In genomic region chr22:38467438-38467903, GRCh38 we compare ENCODE assay signal across 8 cellular contexts. TPM values are rescaled to one million over a fixed set of nuclear protein-coding genes. Genes with fewer than 3 reads are reported as not detected.
DNase-seq lines count a peak whose midpoint lies in the region; ATAC-seq, FAIRE-seq and TF ChIP-seq lines count a peak whose summit lies in the region.
"Had no signal": no experiment of that assay in that cellular context is flagged by ENCODE, and none has a peak within 500 bp of the region (broad histone marks: within the 10 kb centered on the region; RNA-seq: fewer than 3 reads in every experiment).

No MANE protein-coding gene starts in this region.

- H3K36me3 ChIP-seq in GM12878 (ENCODE audit: control insufficient read depth in 2 of 2, insufficient read depth in 2 of 2, low read length in 1 of 2) = no peaks in the 10 kb centered on the region
- H3K36me3 ChIP-seq in kidney epithelial cell (ENCODE audit: control insufficient read depth, insufficient read depth, low read length) = no peaks in the 10 kb centered on the region

- no peaks in the 10 kb centered on the region for H4K20me1 ChIP-seq in GM12878 (ENCODE audit: control insufficient read depth, insufficient read depth)

- intact Hi-C loops in GM12878 (cut with micrococcal nuclease; ENCODE audit: unreplicated experiment) = no loop called here

- H3K4me2 ChIP-seq in GM12878 (ENCODE audit: control insufficient read depth, insufficient read depth) = peak overlapping the region; percentile 100

- ATAC-seq in HG03442 (IDR thresholded peaks at IDR 0.05; ENCODE audit: unreplicated experiment) (peak; percentile 13), GM12878 (no peak)
- ATAC-seq in stimulated activated naive CD8-positive, alpha-beta T cell treated with anti-CD3 and anti-CD28 coated beads, Interleukin-15, amount 100 ng/mL, for 72 hours = peak; percentile 19

- no TSS peak for BruUV-seq in GM12878 (replicated peaks; lab: Mats Ljungman, UMichigan)

- H3K9me3 Mint-ChIP-seq in stimulated activated naive CD8-positive, alpha-beta T cell treated with anti-CD3 and anti-CD28 coated beads, Interleukin-15, amount 100 ng/mL, for 72 hours = no peaks in the 10 kb centered on the region

- peaks cover 23% of the 10 kb centered on the region for H3K4me1 Mint-ChIP-seq in stimulated activated naive CD8-positive, alpha-beta T cell treated with anti-CD3 and anti-CD28 coated beads, Interleukin-15, amount 100 ng/mL, for 72 hours

- TF ChIP-seq POLR2A in GM12878 (IDR thresholded peaks at IDR 0.05; ENCODE audit: low read depth, low read length) = no peak

- H3K9me3 ChIP-seq in GM12878 (replicated peaks; ENCODE audit: control insufficient read depth, insufficient read depth, low read length) = no peaks in the 10 kb centered on the region

- in situ Hi-C loops in GM12878 (cut with MboI) = no loop called here

- peak overlapping the region; percentile 58 for H2AFZ ChIP-seq in GM12878 (ENCODE audit: control insufficient read depth, low read depth, low read length)

- peak overlapping the region; percentile 83 to 86 for H3K4me3 Mint-ChIP-seq in stimulated activated naive CD8-positive, alpha-beta T cell treated with anti-CD3 and anti-CD28 coated beads, Interleukin-15, amount 100 ng/mL, for 72 hours

- no peak for TF ChIP-seq CTCF in GM12878 (IDR thresholded peaks at IDR 0.05 in 2 of 3, conservative IDR thresholded peaks at IDR 0.05 in 1 of 3; ENCODE audit: control insufficient read depth in 2 of 3, extremely low read depth in 1 of 3, insufficient read depth in 1 of 3, low read depth in 3 of 3, low read length in 3 of 3)
- TF ChIP-seq CTCF in kidney epithelial cell (IDR thresholded peaks at IDR 0.05; ENCODE audit: insufficient read depth, low read length, poor library complexity, severe bottlenecking) = no peak

- RAD21 ChIA-PET in GM12878 (lab: Charles Lee; ENCODE audit: unreplicated experiment) = no interaction called here

- peaks cover 62% of the 10 kb centered on the region for H3K27me3 Mint-ChIP-seq in stimulated activated naive CD8-positive, alpha-beta T cell treated with anti-CD3 and anti-CD28 coated beads, Interleukin-15, amount 100 ng/mL, for 72 hours

- CTCF ChIA-PET in GM12878 (lab: Yijun Ruan, JAX) = interaction anchor here (0.7 kb wide), 1 partner anchor 134 kb away, joined by 3 read pairs; no protein-coding TSS in a partner anchor

- TF ChIP-seq RAD21 in GM12878 (IDR thresholded peaks at IDR 0.05; ENCODE audit: insufficient read depth, low read depth, low read length) = no peak

- H3K9ac ChIP-seq in GM12878 (ENCODE audit: control insufficient read depth, insufficient read depth, low read length) = no peak overlapping the region

- WGBS in GM12878 (ENCODE audit: insufficient coverage, insufficient replicate concordance, low lambda C conversion rate, missing lambda C conversion rate) = 39% methylated on average over 20 of the region's 20 CpGs

- no peak for TF ChIP-seq EP300 in GM12878 (IDR thresholded peaks at IDR 0.05; ENCODE audit: borderline replicate concordance in 1 of 2, control insufficient read depth in 1 of 2, low read depth in 2 of 2, low read length in 2 of 2)

- no peaks in the 10 kb centered on the region for H3K79me2 ChIP-seq in GM12878 (ENCODE audit: control insufficient read depth, insufficient read depth, low read length)

- DNase-seq in GM12878 (ENCODE audit: low read depth, low spot score) (no peak), kidney epithelial cell (ENCODE audit: low read depth) (no peak), NCI-H1092 (lab: John Stamatoyannopoulos, UW) (no peak)
- DNase-seq in stimulated activated naive CD8-positive, alpha-beta T cell treated with anti-CD3 and anti-CD28 coated beads, Interleukin-15, amount 100 ng/mL, for 72 hours = no peak
- DNase-seq in NK-92 treated with Interleukin-12 subunit alpha and Interleukin-12 subunit beta, amount 100 ng/mL, for 24 hours (lab: John Stamatoyannopoulos, UW) = no peak
- DNase-seq in activated CD4-positive, alpha-beta T cell treated with anti-CD3 and anti-CD28 coated beads for 1 hour = no peak

- POLR2A ChIA-PET in GM12878 (lab: Charles Lee) = interaction anchor here (0.5 to 1.0 kb wide), 2 partner anchors 54 to 684 kb away, joined by 3 read pairs; no protein-coding TSS in a partner anchor

- H3K4me1 ChIP-seq in GM12878 (ENCODE audit: control insufficient read depth, insufficient read depth, low read length) = no peaks in the 10 kb centered on the region

- H3K27ac ChIP-seq in GM12878 (ENCODE audit: control insufficient read depth, insufficient read depth) = no peak overlapping the region

- FAIRE-seq in GM12878 (lab: Jason Lieb, UNC) = no peak

- peak overlapping the region in 1 of 2 donors; percentile 95 for H3K27ac Mint-ChIP-seq in stimulated activated naive CD8-positive, alpha-beta T cell treated with anti-CD3 and anti-CD28 coated beads, Interleukin-15, amount 100 ng/mL, for 72 hours

- H3K27me3 ChIP-seq in GM12878 (replicated peaks in 1 of 2; ENCODE audit: control insufficient read depth in 2 of 2, insufficient read depth in 2 of 2, low read length in 1 of 2) (peaks cover 3 to 9% of the 10 kb centered on the region in 2 experiments), kidney epithelial cell (ENCODE audit: control insufficient read depth, insufficient read depth, low read length) (peaks cover 3% of the 10 kb centered on the region)

- H3K4me3 ChIP-seq in GM12878 (peak overlapping the region; percentile 43; the same call in 1 of the 2 replicates), kidney epithelial cell (ENCODE audit: low read depth, low read length) (peak overlapping the region; percentile 61)

- SMC1A ChIA-PET in GM12878 (lab: Charles Lee; ENCODE audit: uncharacterized antibody, unreplicated experiment) = no interaction called here

TF ChIP-seq in GM12878, 131 proteins besides CTCF, POLR2A, EP300 and RAD21 (continues in another document):
- TF ChIP-seq, protein P1, sequence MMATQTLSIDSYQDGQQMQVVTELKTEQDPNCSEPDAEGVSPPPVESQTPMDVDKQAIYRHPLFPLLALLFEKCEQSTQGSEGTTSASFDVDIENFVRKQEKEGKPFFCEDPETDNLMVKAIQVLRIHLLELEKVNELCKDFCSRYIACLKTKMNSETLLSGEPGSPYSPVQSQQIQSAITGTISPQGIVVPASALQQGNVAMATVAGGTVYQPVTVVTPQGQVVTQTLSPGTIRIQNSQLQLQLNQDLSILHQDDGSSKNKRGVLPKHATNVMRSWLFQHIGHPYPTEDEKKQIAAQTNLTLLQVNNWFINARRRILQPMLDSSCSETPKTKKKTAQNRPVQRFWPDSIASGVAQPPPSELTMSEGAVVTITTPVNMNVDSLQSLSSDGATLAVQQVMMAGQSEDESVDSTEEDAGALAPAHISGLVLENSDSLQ (IDR thresholded peaks at IDR 0.05) = no peak

RNA-seq across cellular contexts. Expression of gene KDELR3, which starts 0.4 kb away (rescaled TPM):
- 0.50 and 0.61 TPM in 2 replicates for total RNA-seq in GM12878 (2013; cell fraction: nucleolus; rRNA removed)
- total RNA-seq in GM12878 (2014; rRNA removed) (0.45 TPM in 1 of 2 replicates, not detected in the other), GM12878 (2014; rRNA removed; fragmentation: Illumina TruSeq; extraction: Trizol) (0.18 TPM in 1 of 2 replicates, not detected in the other), GM12878 (2021) (0.18 and 0.19 TPM in 2 replicates), kidney epithelial cell (17.0 and 18.5 TPM in 2 replicates)
- polyA plus RNA-seq in GM12878 (2011; ENCODE audit: low read depth) = 2.3 TPM
- polyA plus RNA-seq in GM12878 (2011; rRNA removed) (0.98 and 1.4 TPM in 2 replicates), GM12878 (2014; fragmentation: Illumina TruSeq; extraction: Trizol) (0.25 and 0.43 TPM in 2 replicates), GM12878 (2014; fragmentation: Nextera tagmentation; extraction: Ambion mirVana) (under 1 TPM; 0.24 TPM), GM12878 (2014; rRNA removed) (0.15 and 0.36 TPM in 2 replicates), GM12878 (2016; fragmentation: Nextera tagmentation; extraction: Ambion mirVana) (under 1 TPM; 0.32 to 0.36 TPM)
- 0.90 and 1.1 TPM in 2 replicates for polyA plus RNA-seq in GM12878 (2011; cell fraction: cytosol; rRNA removed)
- 0.24 and 0.34 TPM in 2 replicates for polyA plus RNA-seq in GM12878 (2011; cell fraction: nucleus; rRNA removed)
- 1.8 and 2.4 TPM in 2 replicates for polyA plus RNA-seq in GM12878 (2012)
- 0.62 and 1.1 TPM in 2 replicates for polyA minus RNA-seq in GM12878 (2011; rRNA and poly(A)+ RNA removed)
- polyA minus RNA-seq in GM12878 (2011; cell fraction: cytosol; rRNA and poly(A)+ RNA removed) = not detected in 2 replicates
- polyA minus RNA-seq in GM12878 (2011; cell fraction: nucleus; rRNA and poly(A)+ RNA removed) = not detected in 2 replicates
- polyA plus RNA-seq: neural cell had no signal

RNA-seq across cellular contexts. Expression of gene KCNJ4, which starts 12.5 kb away (rescaled TPM):
- total RNA-seq in GM12878 (2013; cell fraction: nucleolus; rRNA removed) = not detected in 2 replicates
- total RNA-seq in GM12878 (2014; rRNA removed) (not detected in 2 replicates), GM12878 (2014; rRNA removed; fragmentation: Illumina TruSeq; extraction: Trizol) (not detected in 2 replicates), GM12878 (2021) (not detected in 2 replicates), kidney epithelial cell (not detected in 2 replicates)
- polyA plus RNA-seq in GM12878 (2011; ENCODE audit: low read depth) = 0.12 TPM
- polyA plus RNA-seq in GM12878 (2011; rRNA removed) (not detected in 2 replicates), GM12878 (2014; fragmentation: Illumina TruSeq; extraction: Trizol) (not detected in 2 replicates), GM12878 (2014; fragmentation: Nextera tagmentation; extraction: Ambion mirVana) (not detected), GM12878 (2014; rRNA removed) (not detected in 2 replicates), GM12878 (2016; fragmentation: Nextera tagmentation; extraction: Ambion mirVana) (not detected)
- not detected in 2 replicates for polyA plus RNA-seq in GM12878 (2011; cell fraction: cytosol; rRNA removed)
- not detected in 2 replicates for polyA plus RNA-seq in GM12878 (2011; cell fraction: nucleus; rRNA removed)
- polyA plus RNA-seq in GM12878 (2012) = 0.07 and 0.13 TPM in 2 replicates
- not detected in 2 replicates for polyA minus RNA-seq in GM12878 (2011; rRNA and poly(A)+ RNA removed)
- polyA minus RNA-seq in GM12878 (2011; cell fraction: cytosol; rRNA and poly(A)+ RNA removed) = not detected in 2 replicates
- polyA minus RNA-seq in GM12878 (2011; cell fraction: nucleus; rRNA and poly(A)+ RNA removed) = not detected in 2 replicates

RNA-seq across cellular contexts. Expression of gene DDX17, which starts 38.6 kb away (rescaled TPM):
- 1,768 and 1,800 TPM in 2 replicates for total RNA-seq in GM12878 (2013; cell fraction: nucleolus; rRNA removed)
- 377 and 419 TPM in 2 replicates for total RNA-seq in GM12878 (2014; rRNA removed)
- 223 and 233 TPM in 2 replicates for total RNA-seq in GM12878 (2014; rRNA removed; fragmentation: Illumina TruSeq; extraction: Trizol)
- total RNA-seq in GM12878 (2021) = 340 and 342 TPM in 2 replicates
- polyA plus RNA-seq in GM12878 (2011; ENCODE audit: low read depth) = 163 TPM
- polyA plus RNA-seq in GM12878 (2011; rRNA removed) = 778 and 793 TPM in 2 replicates
- 427 and 428 TPM in 2 replicates for polyA plus RNA-seq in GM12878 (2011; cell fraction: cytosol; rRNA removed)
- 1,697 and 1,958 TPM in 2 replicates for polyA plus RNA-seq in GM12878 (2011; cell fraction: nucleus; rRNA removed)
- 206 and 224 TPM in 2 replicates for polyA plus RNA-seq in GM12878 (2012)
- 310 and 395 TPM in 2 replicates for polyA plus RNA-seq in GM12878 (2014; fragmentation: Illumina TruSeq; extraction: Trizol)
- 10 to 100 TPM; 47.1 to 91.4 TPM for polyA plus RNA-seq in GM12878 (2014; fragmentation: Nextera tagmentation; extraction: Ambion mirVana)
- 430 and 457 TPM in 2 replicates for polyA plus RNA-seq in GM12878 (2014; rRNA removed)
- 10 to 100 TPM; 25.2 to 30.9 TPM for polyA plus RNA-seq in GM12878 (2016; fragmentation: Nextera tagmentation; extraction: Ambion mirVana)
- 499 and 606 TPM in 2 replicates for polyA minus RNA-seq in GM12878 (2011; rRNA and poly(A)+ RNA removed)
- polyA minus RNA-seq in GM12878 (2011; cell fraction: cytosol; rRNA and poly(A)+ RNA removed) = 150 and 173 TPM in 2 replicates
- 520 and 693 TPM in 2 replicates for polyA minus RNA-seq in GM12878 (2011; cell fraction: nucleus; rRNA and poly(A)+ RNA removed)
- 333 and 445 TPM in 2 replicates for total RNA-seq in kidney epithelial cell

Comparison
In these comparisons a context has a peak if more than half of its experiments do, and no peak if none do; other contexts are left out.
1. RNA of gene KDELR3, which starts 0.4 kb away (total RNA-seq): 17.0 to 18.5 TPM in kidney epithelial cell; 0.18 to 0.61 TPM in GM12878; every median in the first group is over 10 times any median in the second.